In genomic region chr5:113265190-113265589, GRCh38 we compare ENCODE assay signal across 22 cellular contexts.
DNase-seq lines count a peak whose midpoint lies in the region; ATAC-seq and TF ChIP-seq lines count a peak whose summit lies in the region.
"Had no signal": no experiment of that assay in that cellular context is flagged by ENCODE, and none has a peak within 500 bp of the region (broad histone marks: within the 10 kb centered on the region; RNA-seq: fewer than 3 reads in every experiment).

No MANE protein-coding gene starts in this region.

- H2BK120ac ChIP-seq in IMR-90 (ENCODE audit: low read depth, low read length): 0 out of 2 replicates have a peak overlapping the region, but pooled peaks have one; percentile 15

- H3K9ac ChIP-seq in IMR-90 (ENCODE audit: low read depth, low read length) (no peak overlapping the region), endodermal cell (ENCODE audit: extremely low read depth, low read length, poor library complexity, severe bottlenecking) (no peak overlapping the region)
- H3K9ac ChIP-seq: BLaER1 had no signal

- no peak overlapping the region for H3K4me3 Mint-ChIP-seq in GM23338
- no peak overlapping the region for H3K4me3 Mint-ChIP-seq in endodermal cell
- H3K4me3 Mint-ChIP-seq in nephron: no peak overlapping the region
- H3K4me3 Mint-ChIP-seq: CD4-positive, CD25-positive, alpha-beta regulatory T cell had no signal

- CTCF ChIA-PET in IMR-90 (lab: Yijun Ruan, JAX): interaction anchor here (0.6 kb wide), 1 partner anchor 56 kb away, joined by 7 read pairs; no protein-coding TSS in a partner anchor

- peaks cover 22 to 54% of the 10 kb centered on the region in 2 experiments for H3K79me1 ChIP-seq in IMR-90 (ENCODE audit: low read depth in 1 of 2, low read length in 2 of 2)

- no TSS peak for BruUV-seq in IMR-90 (replicated peaks; lab: Mats Ljungman, UMichigan)

- H4K8ac ChIP-seq in IMR-90 (ENCODE audit: low read depth in 2 of 2, low read length in 2 of 2): no peak overlapping the region

- no peaks in the 10 kb centered on the region for H3K27me3 ChIP-seq in GM23338 (ENCODE audit: insufficient read depth)
- no peaks in the 10 kb centered on the region for H3K27me3 ChIP-seq in IMR-90 (ENCODE audit: control insufficient read depth, insufficient read depth, low read length)
- H3K27me3 ChIP-seq in endodermal cell (ENCODE audit: control insufficient read depth, insufficient read depth, low read length, poor library complexity, severe bottlenecking): no peaks in the 10 kb centered on the region
- H3K27me3 ChIP-seq: BLaER1 had no signal

- no peaks in the 10 kb centered on the region; the same call in 1 of the 2 replicates for H3K9me2 ChIP-seq in GM23338 (ENCODE audit: insufficient read depth)

- TF ChIP-seq RAD21 in IMR-90 (IDR thresholded peaks at IDR 0.05; ENCODE audit: low read length): no peak

- peaks cover 31% of the 10 kb centered on the region for H3K4me1 ChIP-seq in GM23338 (ENCODE audit: insufficient read depth)
- H3K4me1 ChIP-seq in IMR-90 (ENCODE audit: control insufficient read depth, insufficient read depth, low read length): peaks cover 11% of the 10 kb centered on the region; the same call in 1 of the 2 replicates
- H3K4me1 ChIP-seq in endodermal cell (ENCODE audit: control insufficient read depth, insufficient read depth, low read length): peaks cover 32% of the 10 kb centered on the region
- H3K4me1 ChIP-seq: BLaER1 had no signal

- 0 out of 2 replicates have a peak overlapping the region, but pooled peaks have one; percentile 4 for H3K23ac ChIP-seq in IMR-90 (ENCODE audit: low read depth, low read length)

- ATAC-seq in GM23338 (no peak), IMR-90 (ENCODE audit: low read depth) (no peak), HG03159 (IDR thresholded peaks at IDR 0.05; ENCODE audit: unreplicated experiment) (no peak)

- no peak overlapping the region for H2BK5ac ChIP-seq in IMR-90 (ENCODE audit: low read depth, low read length, poor library complexity, severe bottlenecking)

- H4K5ac ChIP-seq in IMR-90 (ENCODE audit: low read depth, low read length): no peak overlapping the region

- POLR2A ChIA-PET in IMR-90 (lab: Charles Lee; ENCODE audit: unreplicated experiment): no interaction called here

- in situ Hi-C loops in IMR-90 (cut with MboI; ENCODE audit: low sequenced_read_pairs): no loop called here

- H3K9me1 ChIP-seq in IMR-90 (ENCODE audit: insufficient read depth, low read length): peaks cover 2% of the 10 kb centered on the region; the same call in 1 of the 2 replicates

- intact Hi-C loops in IMR-90 (cut with micrococcal nuclease) (no loop called here), head of caudate nucleus (cut with DNase I) (no loop called here)

- DNase-seq in GM23338 (ENCODE audit: low spot score) (no peak), IMR-90 (no peak), endodermal cell (no peak), head of caudate nucleus (no peak), HuH-7.5 (ENCODE audit: low spot score) (no peak)
- DNase-seq in activated naive CD4-positive, alpha-beta T cell treated with Interleukin-2 at 50 U/mL for 16 hours: no peak
- DNase-seq: CD4-positive, CD25-positive, alpha-beta regulatory T cell; Kasumi-1; MV-4-11; NCI-H1105; NCI-H1436 treated with DMSO at 0.1 percent for 48 hours; NCI-H187 treated with DMSO at 0.1 percent for 48 hours; NCI-H2171 treated with DMSO at 0.1 percent for 48 hours; NCI-H345; NCI-H510A treated with DMSO at 0.1 percent for 48 hours; NCI-H82; PC-9; SHP77 treated with DMSO at 0.1 percent for 48 hours had no signal

- H3K4ac ChIP-seq in IMR-90 (ENCODE audit: low read depth, low read length): peak overlapping the region; percentile 6; the same call in 1 of the 2 replicates

- peaks cover 57% of the 10 kb centered on the region for H3K4me1 Mint-ChIP-seq in GM23338
- H3K4me1 Mint-ChIP-seq in endodermal cell: peaks cover 65% of the 10 kb centered on the region
- H3K4me1 Mint-ChIP-seq in nephron: peaks cover 53% of the 10 kb centered on the region

- H3K9me3 ChIP-seq in IMR-90 (ENCODE audit: control insufficient read depth, insufficient read depth, low read length): no peaks in the 10 kb centered on the region
- H3K9me3 ChIP-seq in endodermal cell (ENCODE audit: control insufficient read depth, low read length): peaks cover 6% of the 10 kb centered on the region
- H3K9me3 ChIP-seq: BLaER1 had no signal

- H3K4me3 ChIP-seq in GM23338 (no peak overlapping the region), IMR-90 (ENCODE audit: insufficient read depth, low read depth, low read length) (no peak overlapping the region), endodermal cell (ENCODE audit: low read length) (peak overlapping the region; percentile 10)
- H3K4me3 ChIP-seq: BLaER1, PC-9, SK-N-MC had no signal

- H3K79me2 ChIP-seq in GM23338 (replicated peaks; ENCODE audit: insufficient read depth): no peaks in the 10 kb centered on the region; the same call in 1 of the 2 replicates

- H3K36me3 Mint-ChIP-seq in GM23338 (ENCODE audit: low read depth) (no peaks in the 10 kb centered on the region), endodermal cell (ENCODE audit: low read depth) (peaks cover 7% of the 10 kb centered on the region), nephron (ENCODE audit: low read depth) (no peaks in the 10 kb centered on the region)
- H3K36me3 Mint-ChIP-seq: CD4-positive, CD25-positive, alpha-beta regulatory T cell had no signal

- H3K27me3 Mint-ChIP-seq in GM23338 (ENCODE audit: insufficient read depth, low read depth, poor library complexity) (peaks cover 5% of the 10 kb centered on the region), endodermal cell (ENCODE audit: insufficient read depth) (no peaks in the 10 kb centered on the region), nephron (ENCODE audit: low read depth) (no peaks in the 10 kb centered on the region)

- H3K27ac Mint-ChIP-seq in GM23338: peak overlapping the region; percentile 81
- H3K27ac Mint-ChIP-seq in endodermal cell: peak overlapping the region; percentile 33
- H3K27ac Mint-ChIP-seq in nephron: peak overlapping the region; percentile 28 to 70 (median 30)

- no peak for TF ChIP-seq CTCF in GM23338 (conservative IDR thresholded peaks at IDR 0.05; ENCODE audit: low read depth in 2 of 2)
- no peak for TF ChIP-seq CTCF in IMR-90 (conservative IDR thresholded peaks at IDR 0.05; ENCODE audit: low read depth, low read length)
- TF ChIP-seq CTCF in endodermal cell (conservative IDR thresholded peaks at IDR 0.05): no peak
- TF ChIP-seq CTCF in nephron (IDR thresholded peaks at IDR 0.05; ENCODE audit: unreplicated experiment in 3 of 3): no peak

- H3F3A ChIP-seq in GM23338 (replicated peaks; ENCODE audit: low read depth): no peaks in the 10 kb centered on the region

- H4K91ac ChIP-seq in IMR-90 (ENCODE audit: insufficient read depth, low read depth, low read length): peak overlapping the region; percentile 15; the same call in 1 of the 2 replicates

- H3K4me2 ChIP-seq in GM23338: no peak overlapping the region
- no peak overlapping the region for H3K4me2 ChIP-seq in IMR-90 (ENCODE audit: low read depth, low read length)
- H3K4me2 ChIP-seq: BLaER1, PC-9 had no signal

- H3K56ac ChIP-seq in IMR-90 (ENCODE audit: extremely low read depth, insufficient read depth, low read length): no peak overlapping the region

- no peak overlapping the region for H2AFZ ChIP-seq in GM23338
- H2AFZ ChIP-seq in IMR-90 (replicated peaks; ENCODE audit: low read length, poor library complexity): no peak overlapping the region
- H2AFZ ChIP-seq: PC-9 had no signal

- H4K20me1 ChIP-seq in GM23338 (replicated peaks; ENCODE audit: insufficient read depth) (no peaks in the 10 kb centered on the region), IMR-90 (ENCODE audit: insufficient read depth, low read length) (no peaks in the 10 kb centered on the region; the same call in 1 of the 2 replicates)
- H4K20me1 ChIP-seq: BLaER1 had no signal

- WGBS in IMR-90 (ENCODE audit: extremely low coverage in 2 of 2, insufficient read length in 1 of 2), 2 experiments: 100% methylated on average over 1 of the region's 4 CpGs; no CpG with 5 or more reads in 1 of the 2 experiments
- 93 to 100% methylated on average over 3 to 4 of the region's 4 CpGs for WGBS in endodermal cell (ENCODE audit: insufficient coverage in 1 of 2, insufficient read length in 1 of 2), 2 experiments

- H2BK20ac ChIP-seq in IMR-90 (ENCODE audit: low read depth, low read length): no peak overlapping the region

- no peak overlapping the region for H2AK9ac ChIP-seq in IMR-90 (replicated peaks; ENCODE audit: low read depth, low read length, poor library complexity)

- H3K27ac ChIP-seq in GM23338 (ENCODE audit: low read depth): no peak overlapping the region
- no peak overlapping the region for H3K27ac ChIP-seq in IMR-90 (ENCODE audit: insufficient read depth, low read length)
- no peak overlapping the region for H3K27ac ChIP-seq in endodermal cell (ENCODE audit: low read depth, low read length)
- H3K27ac ChIP-seq: BLaER1, PC-9, SK-N-MC had no signal

- H3K9me3 Mint-ChIP-seq in GM23338 (no peaks in the 10 kb centered on the region), endodermal cell (no peaks in the 10 kb centered on the region), nephron (no peaks in the 10 kb centered on the region)

- H3K14ac ChIP-seq in IMR-90 (replicated peaks; ENCODE audit: low read depth, low read length): 0 out of 2 replicates have a peak overlapping the region, but pooled peaks have one; percentile 10

- no peaks in the 10 kb centered on the region for H3K36me3 ChIP-seq in GM23338 (ENCODE audit: insufficient read depth)
- H3K36me3 ChIP-seq in IMR-90 (ENCODE audit: control insufficient read depth, insufficient read depth, low read length): no peaks in the 10 kb centered on the region
- peaks cover 19% of the 10 kb centered on the region for H3K36me3 ChIP-seq in endodermal cell (ENCODE audit: control insufficient read depth, insufficient read depth, low read length)
- H3K36me3 ChIP-seq: BLaER1 had no signal

- TF ChIP-seq POLR2A in IMR-90 (IDR thresholded peaks at IDR 0.05; ENCODE audit: low read depth, low read length): no peak

- no peak overlapping the region for H2AK5ac ChIP-seq in IMR-90 (ENCODE audit: low read depth, low read length)

- dilution Hi-C loops in IMR-90 (cut with HindIII; ENCODE audit: low sequenced_read_pairs, unreplicated experiment): no loop called here

- H2BK15ac ChIP-seq in IMR-90 (ENCODE audit: low read depth, low read length): 0 out of 3 replicates have a peak overlapping the region, but pooled peaks have one; percentile 3

- H3K18ac ChIP-seq in IMR-90 (ENCODE audit: low read depth, low read length): no peak overlapping the region

TF ChIP-seq in GM23338, 12 proteins besides CTCF, POLR2A, EP300 and RAD21 (continues in another document):
- TF ChIP-seq ZNF331 (CRISPR knock-in tag; IDR thresholded peaks at IDR 0.05; ENCODE audit: low read depth): no peak
- no peak for TF ChIP-seq POLR2AphosphoS5 (IDR thresholded peaks at IDR 0.05; ENCODE audit: low read depth)
- no peak for TF ChIP-seq CREB1 (CRISPR knock-in tag; IDR thresholded peaks at IDR 0.05; ENCODE audit: low read depth)
- TF ChIP-seq NANOG (IDR thresholded peaks at IDR 0.05; ENCODE audit: borderline replicate concordance): no peak

TF ChIP-seq in IMR-90, 13 proteins besides CTCF, POLR2A, EP300 and RAD21 (continues in another document):
- no peak for TF ChIP-seq MAFK (IDR thresholded peaks at IDR 0.05; ENCODE audit: low read depth, low read length)
- no peak for TF ChIP-seq RFX5 (IDR thresholded peaks at IDR 0.05; ENCODE audit: low read depth, low read length)
- no peak for TF ChIP-seq RCOR1 (IDR thresholded peaks at IDR 0.05; ENCODE audit: insufficient replicate concordance, low read length)
- TF ChIP-seq NFE2L2 (IDR thresholded peaks at IDR 0.05; ENCODE audit: low read depth, low read length): no peak

Comparison
In these comparisons a context has a peak if more than half of its experiments do, and no peak if none do; other contexts are left out.
1. H3K27ac Mint-ChIP-seq: peak in every context shown above with its lines; median percentile 81 in GM23338; 33 in endodermal cell; 30 in nephron.